In the genomic region with DNA sequence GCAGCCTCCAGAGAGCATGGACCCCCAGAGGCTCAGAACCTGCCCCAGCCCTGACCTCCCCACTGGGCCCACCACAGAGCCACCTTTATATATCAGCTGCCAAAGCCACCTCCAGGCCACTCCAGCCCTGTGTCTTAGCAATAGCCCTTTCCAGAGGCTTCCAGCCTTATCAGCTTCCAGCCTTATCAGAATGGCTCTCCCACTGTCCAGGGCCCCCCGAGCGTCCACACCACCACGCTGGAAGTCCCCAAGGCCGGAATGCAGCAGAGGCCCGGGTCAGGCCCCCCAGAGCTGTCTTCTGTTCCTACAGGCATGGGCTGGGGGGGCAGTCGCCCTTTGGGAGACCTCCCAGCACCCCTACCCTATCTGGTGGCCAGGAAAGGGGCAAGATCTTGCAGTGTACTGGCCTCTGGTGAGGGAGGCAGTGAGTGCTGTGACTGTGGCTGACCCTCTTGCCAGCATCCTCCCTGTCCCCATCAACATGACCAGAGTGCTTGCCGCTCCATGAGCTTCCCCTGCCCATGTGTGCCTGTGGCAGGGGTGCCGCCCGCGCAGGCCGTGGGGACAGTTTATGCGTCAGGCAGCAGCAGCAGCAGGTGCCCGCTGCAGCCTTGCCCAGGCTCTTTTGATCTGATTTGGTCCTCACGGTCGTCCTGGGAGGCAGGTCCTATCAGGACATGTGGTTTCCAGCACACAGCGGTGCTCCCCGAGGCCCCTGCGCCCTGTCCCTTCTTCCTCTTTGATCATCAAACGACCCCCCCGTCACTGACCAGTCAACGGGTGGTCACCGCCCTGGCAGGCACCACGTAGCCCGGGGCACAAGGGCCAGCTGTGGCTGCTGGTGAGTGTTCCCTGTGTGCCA, we compare ENCODE assay signal across 1 cellular context.
TF ChIP-seq lines count a peak whose summit lies in the region.

No MANE protein-coding gene starts in this region.

TF ChIP-seq in K562, 482 proteins besides CTCF, POLR2A, EP300 and RAD21 (continues in another document):
- TF ChIP-seq MXI1 (IDR thresholded peaks at IDR 0.05; ENCODE audit: low read depth, low read length) (no peak), ZNF263 (CRISPR knock-in tag; IDR thresholded peaks at IDR 0.05; ENCODE audit: borderline replicate concordance) (peak; percentile 35; the same call in 1 of the 2 replicates), L3MBTL2 (IDR thresholded peaks at IDR 0.05) (no peak), RBBP5 (IDR thresholded peaks at IDR 0.05; ENCODE audit: borderline replicate concordance, insufficient read depth, low read length, poor library complexity, severe bottlenecking) (peak; percentile 8), TRIM24 (IDR thresholded peaks at IDR 0.05) (no peak), ZBTB7A (IDR thresholded peaks at IDR 0.05; ENCODE audit: borderline replicate concordance, control insufficient read depth, low read depth, low read length) (no peak), ZNF324 (CRISPR knock-in tag; IDR thresholded peaks at IDR 0.05) (no peak), GABPB2 (CRISPR knock-in tag; conservative IDR thresholded peaks at IDR 0.05) (no peak), ZNF347 (CRISPR knock-in tag; IDR thresholded peaks at IDR 0.05; ENCODE audit: low read depth) (no peak), HMGN3 (IDR thresholded peaks at IDR 0.05; ENCODE audit: borderline replicate concordance, extremely low read depth, insufficient read length, low read depth, low read length) (peak; percentile 5), TBP (optimal IDR thresholded peaks at IDR 0.05; ENCODE audit: low read depth, low read length) (no peak)
- TF ChIP-seq, protein P1, sequence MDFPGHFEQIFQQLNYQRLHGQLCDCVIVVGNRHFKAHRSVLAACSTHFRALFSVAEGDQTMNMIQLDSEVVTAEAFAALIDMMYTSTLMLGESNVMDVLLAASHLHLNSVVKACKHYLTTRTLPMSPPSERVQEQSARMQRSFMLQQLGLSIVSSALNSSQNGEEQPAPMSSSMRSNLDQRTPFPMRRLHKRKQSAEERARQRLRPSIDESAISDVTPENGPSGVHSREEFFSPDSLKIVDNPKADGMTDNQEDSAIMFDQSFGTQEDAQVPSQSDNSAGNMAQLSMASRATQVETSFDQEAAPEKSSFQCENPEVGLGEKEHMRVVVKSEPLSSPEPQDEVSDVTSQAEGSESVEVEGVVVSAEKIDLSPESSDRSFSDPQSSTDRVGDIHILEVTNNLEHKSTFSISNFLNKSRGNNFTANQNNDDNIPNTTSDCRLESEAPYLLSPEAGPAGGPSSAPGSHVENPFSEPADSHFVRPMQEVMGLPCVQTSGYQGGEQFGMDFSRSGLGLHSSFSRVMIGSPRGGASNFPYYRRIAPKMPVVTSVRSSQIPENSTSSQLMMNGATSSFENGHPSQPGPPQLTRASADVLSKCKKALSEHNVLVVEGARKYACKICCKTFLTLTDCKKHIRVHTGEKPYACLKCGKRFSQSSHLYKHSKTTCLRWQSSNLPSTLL (IDR thresholded peaks at IDR 0.05): no peak
- TF ChIP-seq, protein P2, sequence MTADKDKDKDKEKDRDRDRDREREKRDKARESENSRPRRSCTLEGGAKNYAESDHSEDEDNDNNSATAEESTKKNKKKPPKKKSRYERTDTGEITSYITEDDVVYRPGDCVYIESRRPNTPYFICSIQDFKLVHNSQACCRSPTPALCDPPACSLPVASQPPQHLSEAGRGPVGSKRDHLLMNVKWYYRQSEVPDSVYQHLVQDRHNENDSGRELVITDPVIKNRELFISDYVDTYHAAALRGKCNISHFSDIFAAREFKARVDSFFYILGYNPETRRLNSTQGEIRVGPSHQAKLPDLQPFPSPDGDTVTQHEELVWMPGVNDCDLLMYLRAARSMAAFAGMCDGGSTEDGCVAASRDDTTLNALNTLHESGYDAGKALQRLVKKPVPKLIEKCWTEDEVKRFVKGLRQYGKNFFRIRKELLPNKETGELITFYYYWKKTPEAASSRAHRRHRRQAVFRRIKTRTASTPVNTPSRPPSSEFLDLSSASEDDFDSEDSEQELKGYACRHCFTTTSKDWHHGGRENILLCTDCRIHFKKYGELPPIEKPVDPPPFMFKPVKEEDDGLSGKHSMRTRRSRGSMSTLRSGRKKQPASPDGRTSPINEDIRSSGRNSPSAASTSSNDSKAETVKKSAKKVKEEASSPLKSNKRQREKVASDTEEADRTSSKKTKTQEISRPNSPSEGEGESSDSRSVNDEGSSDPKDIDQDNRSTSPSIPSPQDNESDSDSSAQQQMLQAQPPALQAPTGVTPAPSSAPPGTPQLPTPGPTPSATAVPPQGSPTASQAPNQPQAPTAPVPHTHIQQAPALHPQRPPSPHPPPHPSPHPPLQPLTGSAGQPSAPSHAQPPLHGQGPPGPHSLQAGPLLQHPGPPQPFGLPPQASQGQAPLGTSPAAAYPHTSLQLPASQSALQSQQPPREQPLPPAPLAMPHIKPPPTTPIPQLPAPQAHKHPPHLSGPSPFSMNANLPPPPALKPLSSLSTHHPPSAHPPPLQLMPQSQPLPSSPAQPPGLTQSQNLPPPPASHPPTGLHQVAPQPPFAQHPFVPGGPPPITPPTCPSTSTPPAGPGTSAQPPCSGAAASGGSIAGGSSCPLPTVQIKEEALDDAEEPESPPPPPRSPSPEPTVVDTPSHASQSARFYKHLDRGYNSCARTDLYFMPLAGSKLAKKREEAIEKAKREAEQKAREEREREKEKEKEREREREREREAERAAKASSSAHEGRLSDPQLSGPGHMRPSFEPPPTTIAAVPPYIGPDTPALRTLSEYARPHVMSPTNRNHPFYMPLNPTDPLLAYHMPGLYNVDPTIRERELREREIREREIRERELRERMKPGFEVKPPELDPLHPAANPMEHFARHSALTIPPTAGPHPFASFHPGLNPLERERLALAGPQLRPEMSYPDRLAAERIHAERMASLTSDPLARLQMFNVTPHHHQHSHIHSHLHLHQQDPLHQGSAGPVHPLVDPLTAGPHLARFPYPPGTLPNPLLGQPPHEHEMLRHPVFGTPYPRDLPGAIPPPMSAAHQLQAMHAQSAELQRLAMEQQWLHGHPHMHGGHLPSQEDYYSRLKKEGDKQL (CRISPR knock-in tag; IDR thresholded peaks at IDR 0.05; ENCODE audit: borderline replicate concordance): no peak
- TF ChIP-seq, protein P3, sequence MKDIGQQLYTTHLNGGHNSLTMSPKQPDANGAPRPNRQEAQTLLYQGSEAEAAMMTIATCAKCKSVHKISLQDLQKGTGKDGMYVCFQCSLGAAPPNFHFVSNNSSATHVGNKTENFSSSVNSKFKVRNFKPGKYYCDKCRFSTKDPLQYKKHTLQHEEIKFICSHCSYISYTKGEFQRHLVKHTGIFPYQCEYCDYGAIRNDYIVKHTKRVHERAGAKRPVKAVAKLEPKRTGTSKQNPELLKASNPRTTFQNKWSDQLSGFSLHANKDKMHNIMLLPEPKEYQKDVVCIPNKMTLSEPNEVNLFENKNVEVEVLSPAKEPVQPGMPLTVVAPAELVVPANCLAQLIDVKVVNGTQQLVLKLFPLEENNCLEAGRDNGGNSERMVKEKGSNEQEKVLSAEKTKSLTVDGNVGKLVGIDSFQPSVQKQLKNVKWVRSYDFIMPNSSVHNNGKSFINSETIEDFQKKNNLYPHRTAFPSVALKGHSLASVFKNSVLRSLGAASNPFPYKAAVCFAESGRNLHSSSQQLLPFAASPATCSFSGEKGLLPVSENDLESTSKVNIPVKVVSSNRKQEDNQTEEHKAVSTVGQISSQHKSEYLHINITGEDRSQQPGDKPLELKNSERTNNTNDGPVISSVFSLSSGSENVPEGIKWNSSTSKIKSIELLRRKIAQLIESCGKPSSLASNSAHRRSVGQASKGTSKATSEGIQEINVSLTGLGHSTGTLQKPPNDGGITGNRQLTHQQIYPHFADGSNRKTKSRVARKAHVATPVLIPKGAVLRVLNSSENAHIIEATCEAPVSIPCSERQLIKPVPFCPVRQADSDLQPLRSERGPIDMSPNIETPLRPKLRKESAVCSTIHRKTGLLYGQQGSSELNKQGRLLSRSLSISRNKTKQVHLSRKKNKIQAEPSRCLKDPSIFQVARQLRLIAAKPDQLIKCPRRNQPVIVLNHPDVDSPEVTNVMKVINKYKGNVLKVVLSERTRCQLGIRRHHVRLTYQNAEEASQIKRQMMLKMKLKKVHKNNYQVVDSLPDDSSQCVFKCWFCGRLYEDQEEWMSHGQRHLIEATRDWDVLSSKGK (CRISPR knock-in tag; IDR thresholded peaks at IDR 0.05): no peak
- TF ChIP-seq, protein P4, sequence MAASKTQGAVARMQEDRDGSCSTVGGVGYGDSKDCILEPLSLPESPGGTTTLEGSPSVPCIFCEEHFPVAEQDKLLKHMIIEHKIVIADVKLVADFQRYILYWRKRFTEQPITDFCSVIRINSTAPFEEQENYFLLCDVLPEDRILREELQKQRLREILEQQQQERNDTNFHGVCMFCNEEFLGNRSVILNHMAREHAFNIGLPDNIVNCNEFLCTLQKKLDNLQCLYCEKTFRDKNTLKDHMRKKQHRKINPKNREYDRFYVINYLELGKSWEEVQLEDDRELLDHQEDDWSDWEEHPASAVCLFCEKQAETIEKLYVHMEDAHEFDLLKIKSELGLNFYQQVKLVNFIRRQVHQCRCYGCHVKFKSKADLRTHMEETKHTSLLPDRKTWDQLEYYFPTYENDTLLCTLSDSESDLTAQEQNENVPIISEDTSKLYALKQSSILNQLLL (CRISPR knock-in tag; IDR thresholded peaks at IDR 0.05; ENCODE audit: borderline replicate concordance): no peak
- TF ChIP-seq, protein P5, sequence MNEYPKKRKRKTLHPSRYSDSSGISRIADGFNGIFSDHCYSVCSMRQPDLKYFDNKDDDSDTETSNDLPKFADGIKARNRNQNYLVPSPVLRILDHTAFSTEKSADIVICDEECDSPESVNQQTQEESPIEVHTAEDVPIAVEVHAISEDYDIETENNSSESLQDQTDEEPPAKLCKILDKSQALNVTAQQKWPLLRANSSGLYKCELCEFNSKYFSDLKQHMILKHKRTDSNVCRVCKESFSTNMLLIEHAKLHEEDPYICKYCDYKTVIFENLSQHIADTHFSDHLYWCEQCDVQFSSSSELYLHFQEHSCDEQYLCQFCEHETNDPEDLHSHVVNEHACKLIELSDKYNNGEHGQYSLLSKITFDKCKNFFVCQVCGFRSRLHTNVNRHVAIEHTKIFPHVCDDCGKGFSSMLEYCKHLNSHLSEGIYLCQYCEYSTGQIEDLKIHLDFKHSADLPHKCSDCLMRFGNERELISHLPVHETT (CRISPR knock-in tag; conservative IDR thresholded peaks at IDR 0.05 in 1 of 2, IDR thresholded peaks at IDR 0.05 in 1 of 2): no peak
- TF ChIP-seq, protein P6, sequence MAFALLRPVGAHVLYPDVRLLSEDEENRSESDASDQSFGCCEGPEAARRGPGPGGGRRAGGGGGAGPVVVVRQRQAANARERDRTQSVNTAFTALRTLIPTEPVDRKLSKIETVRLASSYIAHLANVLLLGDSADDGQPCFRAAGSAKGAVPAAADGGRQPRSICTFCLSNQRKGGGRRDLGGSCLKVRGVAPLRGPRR (CRISPR knock-in tag; IDR thresholded peaks at IDR 0.05): no peak
- TF ChIP-seq, protein P7, sequence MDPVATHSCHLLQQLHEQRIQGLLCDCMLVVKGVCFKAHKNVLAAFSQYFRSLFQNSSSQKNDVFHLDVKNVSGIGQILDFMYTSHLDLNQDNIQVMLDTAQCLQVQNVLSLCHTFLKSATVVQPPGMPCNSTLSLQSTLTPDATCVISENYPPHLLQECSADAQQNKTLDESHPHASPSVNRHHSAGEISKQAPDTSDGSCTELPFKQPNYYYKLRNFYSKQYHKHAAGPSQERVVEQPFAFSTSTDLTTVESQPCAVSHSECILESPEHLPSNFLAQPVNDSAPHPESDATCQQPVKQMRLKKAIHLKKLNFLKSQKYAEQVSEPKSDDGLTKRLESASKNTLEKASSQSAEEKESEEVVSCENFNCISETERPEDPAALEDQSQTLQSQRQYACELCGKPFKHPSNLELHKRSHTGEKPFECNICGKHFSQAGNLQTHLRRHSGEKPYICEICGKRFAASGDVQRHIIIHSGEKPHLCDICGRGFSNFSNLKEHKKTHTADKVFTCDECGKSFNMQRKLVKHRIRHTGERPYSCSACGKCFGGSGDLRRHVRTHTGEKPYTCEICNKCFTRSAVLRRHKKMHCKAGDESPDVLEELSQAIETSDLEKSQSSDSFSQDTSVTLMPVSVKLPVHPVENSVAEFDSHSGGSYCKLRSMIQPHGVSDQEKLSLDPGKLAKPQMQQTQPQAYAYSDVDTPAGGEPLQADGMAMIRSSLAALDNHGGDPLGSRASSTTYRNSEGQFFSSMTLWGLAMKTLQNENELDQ (CRISPR knock-in tag; IDR thresholded peaks at IDR 0.05; ENCODE audit: borderline replicate concordance): no peak
- TF ChIP-seq, protein P8, sequence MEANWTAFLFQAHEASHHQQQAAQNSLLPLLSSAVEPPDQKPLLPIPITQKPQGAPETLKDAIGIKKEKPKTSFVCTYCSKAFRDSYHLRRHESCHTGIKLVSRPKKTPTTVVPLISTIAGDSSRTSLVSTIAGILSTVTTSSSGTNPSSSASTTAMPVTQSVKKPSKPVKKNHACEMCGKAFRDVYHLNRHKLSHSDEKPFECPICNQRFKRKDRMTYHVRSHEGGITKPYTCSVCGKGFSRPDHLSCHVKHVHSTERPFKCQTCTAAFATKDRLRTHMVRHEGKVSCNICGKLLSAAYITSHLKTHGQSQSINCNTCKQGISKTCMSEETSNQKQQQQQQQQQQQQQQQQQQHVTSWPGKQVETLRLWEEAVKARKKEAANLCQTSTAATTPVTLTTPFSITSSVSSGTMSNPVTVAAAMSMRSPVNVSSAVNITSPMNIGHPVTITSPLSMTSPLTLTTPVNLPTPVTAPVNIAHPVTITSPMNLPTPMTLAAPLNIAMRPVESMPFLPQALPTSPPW (CRISPR knock-in tag; IDR thresholded peaks at IDR 0.05): peak; percentile 18; the same call in 1 of the 2 replicates
- TF ChIP-seq, protein P9, sequence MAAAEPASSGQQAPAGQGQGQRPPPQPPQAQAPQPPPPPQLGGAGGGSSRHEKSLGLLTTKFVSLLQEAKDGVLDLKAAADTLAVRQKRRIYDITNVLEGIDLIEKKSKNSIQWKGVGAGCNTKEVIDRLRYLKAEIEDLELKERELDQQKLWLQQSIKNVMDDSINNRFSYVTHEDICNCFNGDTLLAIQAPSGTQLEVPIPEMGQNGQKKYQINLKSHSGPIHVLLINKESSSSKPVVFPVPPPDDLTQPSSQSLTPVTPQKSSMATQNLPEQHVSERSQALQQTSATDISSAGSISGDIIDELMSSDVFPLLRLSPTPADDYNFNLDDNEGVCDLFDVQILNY (CRISPR knock-in tag; IDR thresholded peaks at IDR 0.05): no peak
- TF ChIP-seq, protein P10, sequence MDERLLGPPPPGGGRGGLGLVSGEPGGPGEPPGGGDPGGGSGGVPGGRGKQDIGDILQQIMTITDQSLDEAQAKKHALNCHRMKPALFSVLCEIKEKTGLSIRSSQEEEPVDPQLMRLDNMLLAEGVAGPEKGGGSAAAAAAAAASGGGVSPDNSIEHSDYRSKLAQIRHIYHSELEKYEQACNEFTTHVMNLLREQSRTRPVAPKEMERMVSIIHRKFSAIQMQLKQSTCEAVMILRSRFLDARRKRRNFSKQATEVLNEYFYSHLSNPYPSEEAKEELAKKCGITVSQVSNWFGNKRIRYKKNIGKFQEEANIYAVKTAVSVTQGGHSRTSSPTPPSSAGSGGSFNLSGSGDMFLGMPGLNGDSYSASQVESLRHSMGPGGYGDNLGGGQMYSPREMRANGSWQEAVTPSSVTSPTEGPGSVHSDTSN (CRISPR knock-in tag; IDR thresholded peaks at IDR 0.05; ENCODE audit: low read depth): no peak
- TF ChIP-seq, protein P10 (tag; conservative IDR thresholded peaks at IDR 0.05; ENCODE audit: low read depth): no peak
